15 cellular contexts compared by ENCODE assay signal in genomic region chr10:110150981-110151380, GRCh38. TPM values are rescaled to one million over a fixed set of nuclear protein-coding genes. Genes with fewer than 3 reads are reported as not detected.
A peak's percentile ranks its signal among the peaks of the same experiment; 100 is the strongest.
DNase-seq lines count a peak whose midpoint lies in the region; ATAC-seq, FAIRE-seq and TF ChIP-seq lines count a peak whose summit lies in the region.
"Had no signal": no experiment of that assay in that cellular context is flagged by ENCODE, and none has a peak within 500 bp of the region (broad histone marks: within the 10 kb centered on the region; RNA-seq: fewer than 3 reads in every experiment).

No MANE protein-coding gene starts in this region.

- in situ Hi-C loops in IMR-90 (cut with MboI; ENCODE audit: low sequenced_read_pairs), result no loop called here

- H3K23me2 ChIP-seq in H1 (ENCODE audit: low read depth, low read length), result no peaks in the 10 kb centered on the region

- no TSS peak for BruUV-seq in IMR-90 (replicated peaks; lab: Mats Ljungman, UMichigan)

- H3K4ac ChIP-seq in IMR-90 (ENCODE audit: low read depth, low read length) (no peak overlapping the region), H1 (replicated peaks; ENCODE audit: insufficient read length, low read depth, low read length) (no peak overlapping the region)

- intact Hi-C loops in IMR-90 (cut with micrococcal nuclease), result no loop called here
- intact Hi-C loops in activated CD4-positive, alpha-beta memory T cell treated with anti-CD3 and anti-CD28 coated beads for 36 hours (cut with micrococcal nuclease), result no loop called here

- WGBS in IMR-90 (ENCODE audit: extremely low coverage in 2 of 2, insufficient read length in 1 of 2), 2 experiments, result 67% methylated on average over 2 of the region's 6 CpGs; no CpG with 5 or more reads in 1 of the 2 experiments
- WGBS in H1 (ENCODE audit: extremely low coverage in 1 of 2, insufficient coverage in 1 of 2, insufficient read length in 1 of 2, insufficient replicate concordance in 2 of 2, low coverage in 1 of 2, low lambda C conversion rate in 2 of 2, missing lambda C conversion rate in 1 of 2), 2 experiments, result 75% methylated on average over 6 of the region's 6 CpGs; no CpG with 5 or more reads in 1 of the 2 experiments

- no peak overlapping the region for H3K56ac ChIP-seq in IMR-90 (ENCODE audit: extremely low read depth, insufficient read depth, low read length)
- no peak overlapping the region for H3K56ac ChIP-seq in H1 (replicated peaks; ENCODE audit: insufficient read length, low read depth, low read length)

- H3K18ac ChIP-seq in IMR-90 (ENCODE audit: low read depth, low read length) (no peak overlapping the region), H1 (ENCODE audit: extremely low read depth, low read length) (no peak overlapping the region; the same call in 1 of the 2 replicates)

- no peak for FAIRE-seq in H1 (lab: Jason Lieb, UNC)
- FAIRE-seq: G401.6 had no signal

- no peak overlapping the region for H2BK15ac ChIP-seq in IMR-90 (ENCODE audit: low read depth, low read length)
- no peak overlapping the region for H2BK15ac ChIP-seq in H1 (ENCODE audit: low read length)

- H3K4me2 ChIP-seq in BLaER1 treated with 17β-estradiol and CSF1 and Interleukin-3, amounts not matched to agents 10 nM and 100 nM, result peak overlapping the region in 8 of 11 experiments; percentile 5 to 48 (median 32); a peak in 8 of 22 replicates
- H3K4me2 ChIP-seq in IMR-90 (ENCODE audit: low read depth, low read length) (no peak overlapping the region), H1 (ENCODE audit: insufficient read depth in 1 of 2, low read depth in 2 of 2, low read length in 2 of 2) (no peak overlapping the region), neural progenitor cell (peak overlapping the region; percentile 45), MM.1S (ENCODE audit: low read depth, low read length) (no peak overlapping the region)

- H2BK5ac ChIP-seq in IMR-90 (ENCODE audit: low read depth, low read length, poor library complexity, severe bottlenecking), result no peak overlapping the region
- no peak overlapping the region; the same call in 1 of the 2 replicates for H2BK5ac ChIP-seq in H1 (ENCODE audit: low read depth, low read length)

- no peaks in the 10 kb centered on the region for H3K36me3 Mint-ChIP-seq in neural progenitor cell
- H3K36me3 Mint-ChIP-seq in activated CD4-positive, alpha-beta memory T cell treated with anti-CD3 and anti-CD28 coated beads for 36 hours, result no peaks in the 10 kb centered on the region

- POLR2A ChIA-PET in IMR-90 (lab: Charles Lee; ENCODE audit: unreplicated experiment) (no interaction called here), H1 (lab: Charles Lee; ENCODE audit: partially characterized antibody) (no interaction called here)
- POLR2A ChIA-PET in activated CD4-positive, alpha-beta memory T cell treated with anti-CD3 and anti-CD28 coated beads for 36 hours (lab: Charles Lee), result no interaction called here

- H2AK5ac ChIP-seq in IMR-90 (ENCODE audit: low read depth, low read length) (no peak overlapping the region), H1 (ENCODE audit: low read depth, low read length) (no peak overlapping the region)

- no peak overlapping the region for H3K27ac ChIP-seq in BLaER1 treated with 17β-estradiol and CSF1 and Interleukin-3, amounts not matched to agents 10 nM and 100 nM
- H3K27ac ChIP-seq in IMR-90 (ENCODE audit: insufficient read depth, low read length) (no peak overlapping the region), H1 (ENCODE audit: low read depth, low read length) (no peak overlapping the region), neural progenitor cell (no peak overlapping the region), MM.1S (ENCODE audit: low read length) (no peak overlapping the region)
- H3K27ac ChIP-seq: C4-2B had no signal

- H4K5ac ChIP-seq in IMR-90 (ENCODE audit: low read depth, low read length) (no peak overlapping the region), H1 (ENCODE audit: insufficient read length, low read depth, low read length) (no peak overlapping the region)

- peaks cover 50% of the 10 kb centered on the region for H3K4me1 Mint-ChIP-seq in neural progenitor cell
- H3K4me1 Mint-ChIP-seq in activated CD4-positive, alpha-beta memory T cell treated with anti-CD3 and anti-CD28 coated beads for 36 hours (ENCODE audit: low read depth), result peaks cover 6% of the 10 kb centered on the region

- TF ChIP-seq RAD21 in IMR-90 (IDR thresholded peaks at IDR 0.05; ENCODE audit: low read length) (no peak), H1 (IDR thresholded peaks at IDR 0.05 in 1 of 2, conservative IDR thresholded peaks at IDR 0.05 in 1 of 2; ENCODE audit: low read depth in 2 of 2, low read length in 2 of 2) (no peak)

- peaks cover 10% of the 10 kb centered on the region for H3K27me3 Mint-ChIP-seq in neural progenitor cell (ENCODE audit: insufficient read depth, low read depth)
- peaks cover 48% of the 10 kb centered on the region for H3K27me3 Mint-ChIP-seq in activated CD4-positive, alpha-beta memory T cell treated with anti-CD3 and anti-CD28 coated beads for 36 hours

- DNase-seq in IMR-90 (no peak), H1 (ENCODE audit: low read depth in 1 of 2, low spot score in 2 of 2) (no peak), neural progenitor cell (ENCODE audit: low spot score) (no peak), pons (ENCODE audit: low spot score) (no peak), MM.1S (no peak), NCI-H748 (lab: John Stamatoyannopoulos, UW; ENCODE audit: unreplicated experiment) (no peak)
- DNase-seq in activated CD4-positive, alpha-beta memory T cell treated with anti-CD3 and anti-CD28 coated beads for 36 hours, result no peak
- DNase-seq: H9, NCI-H1694, NCI-H2081 treated with DMSO at 0.1 percent for 48 hours, OCI-M1, Right ventricle myocardium superior had no signal

- no peak overlapping the region for H3K4me3 Mint-ChIP-seq in neural progenitor cell
- no peak overlapping the region for H3K4me3 Mint-ChIP-seq in activated CD4-positive, alpha-beta memory T cell treated with anti-CD3 and anti-CD28 coated beads for 36 hours
- H3K4me3 Mint-ChIP-seq: H9 had no signal

- no peak for TF ChIP-seq POLR2A in IMR-90 (IDR thresholded peaks at IDR 0.05; ENCODE audit: low read depth, low read length)
- TF ChIP-seq POLR2A in H1 (IDR thresholded peaks at IDR 0.05; ENCODE audit: control extremely low read depth in 1 of 2, low read depth in 2 of 2, low read length in 2 of 2), result no peak

- H3K9me3 Mint-ChIP-seq in neural progenitor cell, result no peaks in the 10 kb centered on the region
- no peaks in the 10 kb centered on the region for H3K9me3 Mint-ChIP-seq in activated CD4-positive, alpha-beta memory T cell treated with anti-CD3 and anti-CD28 coated beads for 36 hours
- H3K9me3 Mint-ChIP-seq: H9 had no signal

- H3K9ac ChIP-seq in BLaER1 treated with 17β-estradiol and CSF1 and Interleukin-3, amounts not matched to agents 10 nM and 100 nM, result no peak overlapping the region
- no peak overlapping the region for H3K9ac ChIP-seq in IMR-90 (ENCODE audit: low read depth, low read length)
- no peak overlapping the region for H3K9ac ChIP-seq in H1 (replicated peaks in 1 of 4; ENCODE audit: extremely low read depth in 1 of 4, low read depth in 3 of 4, low read length in 3 of 4)
- H3K9ac ChIP-seq in neural progenitor cell, result no peak overlapping the region
- no peak overlapping the region for H3K9ac ChIP-seq in MM.1S (ENCODE audit: low read length)

- no peaks in the 10 kb centered on the region for H3K9me3 ChIP-seq in BLaER1 treated with 17β-estradiol and CSF1 and Interleukin-3, amounts not matched to agents 10 nM and 100 nM (replicated peaks in 1 of 11)
- no peaks in the 10 kb centered on the region for H3K9me3 ChIP-seq in IMR-90 (ENCODE audit: control insufficient read depth, insufficient read depth, low read length)
- H3K9me3 ChIP-seq in H1 (ENCODE audit: insufficient read depth in 2 of 2, low read depth in 1 of 2, low read length in 1 of 2), result no peaks in the 10 kb centered on the region
- no peaks in the 10 kb centered on the region for H3K9me3 ChIP-seq in neural progenitor cell (ENCODE audit: low read depth)
- no peaks in the 10 kb centered on the region for H3K9me3 ChIP-seq in MM.1S (replicated peaks; ENCODE audit: insufficient read depth, low read length)

- H2BK12ac ChIP-seq in H1 (ENCODE audit: low read depth, low read length), result no peak overlapping the region

- dilution Hi-C loops in IMR-90 (cut with HindIII; ENCODE audit: low sequenced_read_pairs, unreplicated experiment), result no loop called here

- no peaks in the 10 kb centered on the region for H3K9me2 ChIP-seq in MM.1S (replicated peaks; ENCODE audit: insufficient read depth, low read length)

- no peak overlapping the region for H2AK9ac ChIP-seq in IMR-90 (replicated peaks; ENCODE audit: low read depth, low read length, poor library complexity)

- H2AFZ ChIP-seq in IMR-90 (replicated peaks; ENCODE audit: low read length, poor library complexity) (peak overlapping the region; percentile 15), H1 (ENCODE audit: low read length) (no peak overlapping the region), neural progenitor cell (replicated peaks) (peak overlapping the region; percentile 86), MM.1S (ENCODE audit: low read length) (no peak overlapping the region)

- H3K23ac ChIP-seq in IMR-90 (ENCODE audit: low read depth, low read length) (0 out of 2 replicates have a peak overlapping the region, but pooled peaks have one; percentile 27), H1 (ENCODE audit: insufficient read length) (no peak overlapping the region)

- H3K14ac ChIP-seq in IMR-90 (replicated peaks; ENCODE audit: low read depth, low read length) (no peak overlapping the region), H1 (ENCODE audit: insufficient read length) (no peak overlapping the region)

- peaks cover 33% of the 10 kb centered on the region for H3F3A ChIP-seq in neural progenitor cell (ENCODE audit: low read depth)
- H3F3A ChIP-seq in MM.1S (ENCODE audit: insufficient read depth, low read length), result no peaks in the 10 kb centered on the region

- H3K79me2 ChIP-seq in H1 (ENCODE audit: control insufficient read depth in 1 of 2, insufficient read depth in 2 of 2, low read length in 2 of 2) (no peaks in the 10 kb centered on the region), neural progenitor cell (ENCODE audit: low read depth) (no peaks in the 10 kb centered on the region), MM.1S (ENCODE audit: low read length) (no peaks in the 10 kb centered on the region)

- no peak for ATAC-seq in IMR-90 (ENCODE audit: low read depth)

- H2BK20ac ChIP-seq in IMR-90 (ENCODE audit: low read depth, low read length) (no peak overlapping the region), H1 (ENCODE audit: low read length) (no peak overlapping the region)

- peaks cover 0 to 71% (median 39%) of the 10 kb centered on the region in 11 experiments; a peak in 17 of 22 replicates for H3K27me3 ChIP-seq in BLaER1 treated with 17β-estradiol and CSF1 and Interleukin-3, amounts not matched to agents 10 nM and 100 nM
- H3K27me3 ChIP-seq in IMR-90 (ENCODE audit: control insufficient read depth, insufficient read depth, low read length) (peaks cover 30% of the 10 kb centered on the region), H1 (replicated peaks in 1 of 4; ENCODE audit: control insufficient read depth in 3 of 4, extremely low read depth in 1 of 4, insufficient read depth in 3 of 4, low read length in 3 of 4) (no peaks in the 10 kb centered on the region; a peak in 2 of 7 replicates), neural progenitor cell (no peaks in the 10 kb centered on the region), MM.1S (replicated peaks; ENCODE audit: insufficient read depth, low read length) (no peaks in the 10 kb centered on the region)

- CTCF ChIA-PET in IMR-90 (lab: Yijun Ruan, JAX), result no interaction called here
- CTCF ChIA-PET in H1 (lab: Charles Lee; ENCODE audit: partially characterized antibody), result interaction anchor here (0.7 to 5.4 kb wide), 9 partner anchors 8 to 145 kb away, joined by 3 to 52 read pairs (median 7); partner anchors contain the start of gene MXI1
- CTCF ChIA-PET in activated CD4-positive, alpha-beta memory T cell treated with anti-CD3 and anti-CD28 coated beads for 36 hours (lab: Charles Lee), result interaction anchor here (2.5 kb wide), 1 partner anchor 13 kb away, joined by 10 read pairs; no protein-coding TSS in a partner anchor

- H4K8ac ChIP-seq in IMR-90 (ENCODE audit: low read depth in 2 of 2, low read length in 2 of 2) (no peak overlapping the region), H1 (ENCODE audit: extremely low read depth, insufficient read depth, low read length) (0 out of 2 replicates have a peak overlapping the region, but pooled peaks have one; percentile 0)

- H3K4me3 ChIP-seq in BLaER1 treated with 17β-estradiol and CSF1 and Interleukin-3, amounts not matched to agents 10 nM and 100 nM, result no peak overlapping the region
- no peak overlapping the region for H3K4me3 ChIP-seq in IMR-90 (ENCODE audit: insufficient read depth, low read depth, low read length)
- H3K4me3 ChIP-seq in H1 (ENCODE audit: extremely low read depth in 1 of 4, insufficient read depth in 2 of 4, low read depth in 3 of 4, low read length in 4 of 4), result no peak overlapping the region
- H3K4me3 ChIP-seq in neural progenitor cell, result no peak overlapping the region
- no peak overlapping the region for H3K4me3 ChIP-seq in MM.1S (ENCODE audit: low read length)

- H4K20me1 ChIP-seq in BLaER1 treated with 17β-estradiol and CSF1 and Interleukin-3, amounts not matched to agents 10 nM and 100 nM, result peaks cover 0 to 66% (median 6%) of the 10 kb centered on the region in 11 experiments; a peak in 11 of 22 replicates
- H4K20me1 ChIP-seq in IMR-90 (ENCODE audit: insufficient read depth, low read length) (no peaks in the 10 kb centered on the region), H1 (replicated peaks in 1 of 2; ENCODE audit: control insufficient read depth in 1 of 2, insufficient read depth in 2 of 2, low read length in 2 of 2) (no peaks in the 10 kb centered on the region), neural progenitor cell (ENCODE audit: low read depth) (no peaks in the 10 kb centered on the region), MM.1S (ENCODE audit: insufficient read depth, low read length) (no peaks in the 10 kb centered on the region)

- H3K4me1 ChIP-seq in BLaER1 treated with 17β-estradiol and CSF1 and Interleukin-3, amounts not matched to agents 10 nM and 100 nM, result peaks cover 17 to 40% (median 29%) of the 10 kb centered on the region in 10 experiments
- no peaks in the 10 kb centered on the region for H3K4me1 ChIP-seq in IMR-90 (ENCODE audit: control insufficient read depth, insufficient read depth, low read length)
- no peaks in the 10 kb centered on the region; a peak in 3 of 7 replicates for H3K4me1 ChIP-seq in H1 (replicated peaks in 1 of 4; ENCODE audit: control insufficient read depth in 3 of 4, insufficient read depth in 4 of 4, low read length in 3 of 4)
- H3K4me1 ChIP-seq in neural progenitor cell, result peaks cover 39% of the 10 kb centered on the region
- H3K4me1 ChIP-seq in MM.1S (ENCODE audit: low read length), result no peaks in the 10 kb centered on the region

- TF ChIP-seq EP300 in H1 (IDR thresholded peaks at IDR 0.05; ENCODE audit: borderline replicate concordance in 1 of 2, low read depth in 2 of 2, low read length in 2 of 2), result no peak

- H3K79me1 ChIP-seq in IMR-90 (ENCODE audit: low read depth in 1 of 2, low read length in 2 of 2) (no peaks in the 10 kb centered on the region), H1 (ENCODE audit: low read depth, low read length) (no peaks in the 10 kb centered on the region)

- no peaks in the 10 kb centered on the region for H3K36me3 ChIP-seq in BLaER1 treated with 17β-estradiol and CSF1 and Interleukin-3, amounts not matched to agents 10 nM and 100 nM
- H3K36me3 ChIP-seq in IMR-90 (ENCODE audit: control insufficient read depth, insufficient read depth, low read length) (no peaks in the 10 kb centered on the region), H1 (ENCODE audit: control insufficient read depth in 2 of 4, insufficient read depth in 4 of 4, low read length in 3 of 4) (no peaks in the 10 kb centered on the region), neural progenitor cell (no peaks in the 10 kb centered on the region), MM.1S (replicated peaks; ENCODE audit: insufficient read depth, low read length) (no peaks in the 10 kb centered on the region)

- H3K9me1 ChIP-seq in IMR-90 (ENCODE audit: insufficient read depth, low read length), result no peaks in the 10 kb centered on the region

- H2BK120ac ChIP-seq in IMR-90 (ENCODE audit: low read depth, low read length) (no peak overlapping the region), H1 (replicated peaks; ENCODE audit: low read depth, low read length) (no peak overlapping the region)

- H4K91ac ChIP-seq in IMR-90 (ENCODE audit: insufficient read depth, low read depth, low read length), result no peak overlapping the region
- no peak overlapping the region for H4K91ac ChIP-seq in H1 (replicated peaks; ENCODE audit: insufficient read length, low read length)

- TF ChIP-seq CTCF in IMR-90 (conservative IDR thresholded peaks at IDR 0.05; ENCODE audit: low read depth, low read length), result no peak
- no peak for TF ChIP-seq CTCF in H1 (IDR thresholded peaks at IDR 0.05; ENCODE audit: control extremely low read depth in 1 of 3, insufficient read depth in 1 of 3, low read depth in 1 of 3, low read length in 3 of 3)
- no peak for TF ChIP-seq CTCF in neural progenitor cell (IDR thresholded peaks at IDR 0.05)
- TF ChIP-seq CTCF in MM.1S (IDR thresholded peaks at IDR 0.05; ENCODE audit: low read length), result no peak

- H3K27ac Mint-ChIP-seq in neural progenitor cell, result no peak overlapping the region
- H3K27ac Mint-ChIP-seq in activated CD4-positive, alpha-beta memory T cell treated with anti-CD3 and anti-CD28 coated beads for 36 hours, result no peak overlapping the region

RNA-seq across cellular contexts. Expression of gene MXI1, which starts 56.4 kb away (rescaled TPM):
- total RNA-seq in IMR-90 (2012; rRNA removed) (7.5 and 11.8 TPM in 2 replicates), neural progenitor cell (ENCODE audit: low replicate concordance) (18.2 and 23.5 TPM in 2 replicates)
- polyA plus RNA-seq in IMR-90 (2012; rRNA removed) (4.5 and 7.2 TPM in 2 replicates), H1 (2011; rRNA removed) (3.9 and 5.7 TPM in 2 replicates)
- 0.90 and 3.1 TPM in 2 replicates for polyA plus RNA-seq in IMR-90 (2012; cell fraction: cytosol; rRNA removed)
- polyA plus RNA-seq in IMR-90 (2012; cell fraction: nucleus; rRNA removed; ENCODE audit: low replicate concordance), result 1.8 and 11.5 TPM in 2 replicates
- 8.8 and 10.3 TPM in 2 replicates for total RNA-seq in H1 (2021; fragmentation: NEBNext Ultra II Directional; extraction: Animal tissue kit (Norgen Biotek cat#: 25700))
- polyA plus RNA-seq in H1 (2011; cell fraction: cytosol; rRNA removed), result 4.8 TPM
- 9.1 TPM for polyA plus RNA-seq in H1 (2011; cell fraction: nucleus; rRNA removed)
- polyA plus RNA-seq in H1 (2012, experiment 1 of 2), result 6.4 to 13.7 TPM (median 11.0 TPM) in 4 replicates
- 1.5 TPM for polyA plus RNA-seq in H1 (2012, experiment 2 of 2)
- polyA plus RNA-seq in H1 (2013, experiment 1 of 2), result 9.0 TPM
- 8.6 TPM for polyA plus RNA-seq in H1 (2013, experiment 2 of 2)
- 8.1 and 8.2 TPM in 2 replicates for polyA minus RNA-seq in H1 (2011; rRNA and poly(A)+ RNA removed)
- polyA minus RNA-seq in H1 (2011; cell fraction: cytosol; rRNA and poly(A)+ RNA removed), result 8.2 TPM
- 14.6 TPM for polyA minus RNA-seq in H1 (2011; cell fraction: nucleus; rRNA and poly(A)+ RNA removed)
- 10 to 100 TPM; 29.3 to 33.1 TPM for total RNA-seq in activated CD4-positive, alpha-beta memory T cell treated with anti-CD3 and anti-CD28 coated beads for 36 hours

Comparison
In these comparisons a context has a peak if more than half of its experiments do, and no peak if none do; other contexts are left out.
1. H3K4me2 ChIP-seq: peak in BLaER1 treated with 17β-estradiol and CSF1 and Interleukin-3, amounts not matched to agents 10 nM and 100 nM (8 of 11) and neural progenitor cell (single experiment); none in IMR-90 (single experiment), H1 (0 of 2) and MM.1S (single experiment).
2. H2AFZ ChIP-seq: peak in IMR-90 (single experiment) and neural progenitor cell (single experiment); none in H1 (single experiment) and MM.1S (single experiment).